In genomic region chr20:62407221-62407992, GRCh38 we compare ENCODE assay signal across 1 cellular context.
A peak's percentile ranks its signal among the peaks of the same experiment; 100 is the strongest.
TF ChIP-seq lines count a peak whose summit lies in the region.

A gene with protein sequence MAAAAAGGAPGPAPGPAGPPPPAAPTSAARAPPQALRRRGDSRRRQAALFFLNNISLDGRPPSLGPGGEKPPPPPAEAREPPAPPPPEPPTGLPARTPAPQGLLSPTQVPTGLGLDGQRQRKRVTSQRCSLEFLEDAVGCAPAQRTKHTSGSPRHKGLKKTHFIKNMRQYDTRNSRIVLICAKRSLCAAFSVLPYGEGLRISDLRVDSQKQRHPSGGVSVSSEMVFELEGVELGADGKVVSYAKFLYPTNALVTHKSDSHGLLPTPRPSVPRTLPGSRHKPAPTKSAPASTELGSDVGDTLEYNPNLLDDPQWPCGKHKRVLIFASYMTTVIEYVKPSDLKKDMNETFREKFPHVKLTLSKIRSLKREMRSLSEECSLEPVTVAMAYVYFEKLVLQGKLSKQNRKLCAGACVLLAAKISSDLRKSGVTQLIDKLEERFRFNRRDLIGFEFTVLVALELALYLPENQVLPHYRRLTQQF (minus strand): TSS chr20:62407285. CDS start chr20:62407276, 9 bp downstream.

TF ChIP-seq in HepG2, 621 proteins besides CTCF, POLR2A, EP300 and RAD21 (continued from another document and continues in another):
- TF ChIP-seq, protein P1, sequence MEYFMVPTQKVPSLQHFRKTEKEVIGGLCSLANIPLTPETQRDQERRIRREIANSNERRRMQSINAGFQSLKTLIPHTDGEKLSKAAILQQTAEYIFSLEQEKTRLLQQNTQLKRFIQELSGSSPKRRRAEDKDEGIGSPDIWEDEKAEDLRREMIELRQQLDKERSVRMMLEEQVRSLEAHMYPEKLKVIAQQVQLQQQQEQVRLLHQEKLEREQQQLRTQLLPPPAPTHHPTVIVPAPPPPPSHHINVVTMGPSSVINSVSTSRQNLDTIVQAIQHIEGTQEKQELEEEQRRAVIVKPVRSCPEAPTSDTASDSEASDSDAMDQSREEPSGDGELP (IDR thresholded peaks at IDR 0.05; ENCODE audit: borderline replicate concordance, low read depth): peak; percentile 21; the same call in 1 of the 2 replicates
- TF ChIP-seq, protein P2, sequence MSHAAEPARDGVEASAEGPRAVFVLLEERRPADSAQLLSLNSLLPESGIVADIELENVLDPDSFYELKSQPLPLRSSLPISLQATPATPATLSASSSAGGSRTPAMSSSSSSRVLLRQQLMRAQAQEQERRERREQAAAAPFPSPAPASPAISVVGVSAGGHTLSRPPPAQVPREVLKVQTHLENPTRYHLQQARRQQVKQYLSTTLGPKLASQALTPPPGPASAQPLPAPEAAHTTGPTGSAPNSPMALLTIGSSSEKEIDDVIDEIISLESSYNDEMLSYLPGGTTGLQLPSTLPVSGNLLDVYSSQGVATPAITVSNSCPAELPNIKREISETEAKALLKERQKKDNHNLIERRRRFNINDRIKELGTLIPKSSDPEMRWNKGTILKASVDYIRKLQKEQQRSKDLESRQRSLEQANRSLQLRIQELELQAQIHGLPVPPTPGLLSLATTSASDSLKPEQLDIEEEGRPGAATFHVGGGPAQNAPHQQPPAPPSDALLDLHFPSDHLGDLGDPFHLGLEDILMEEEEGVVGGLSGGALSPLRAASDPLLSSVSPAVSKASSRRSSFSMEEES (CRISPR knock-in tag; IDR thresholded peaks at IDR 0.05): peak; percentile 56; the same call in 1 of the 2 replicates
- TF ChIP-seq, protein P3, sequence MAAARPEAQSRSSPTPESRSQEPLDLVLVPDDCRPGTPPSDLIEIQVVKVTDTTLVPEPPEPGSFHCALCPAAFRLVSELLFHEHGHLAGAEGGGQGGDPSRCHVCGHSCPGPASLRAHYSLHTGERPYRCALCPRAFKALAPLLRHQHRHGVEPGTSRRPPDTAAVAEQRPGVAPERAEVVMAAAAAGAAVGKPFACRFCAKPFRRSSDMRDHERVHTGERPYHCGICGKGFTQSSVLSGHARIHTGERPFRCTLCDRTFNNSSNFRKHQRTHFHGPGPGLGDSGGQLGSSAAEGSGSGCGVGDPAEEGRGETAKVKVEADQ (CRISPR knock-in tag; IDR thresholded peaks at IDR 0.05; ENCODE audit: borderline replicate concordance): no peak
- TF ChIP-seq EED (CRISPR knock-in tag; IDR thresholded peaks at IDR 0.05) (peak; percentile 89), ZNF775 (CRISPR knock-in tag; IDR thresholded peaks at IDR 0.05; ENCODE audit: borderline replicate concordance) (0 out of 2 replicates have a peak, but pooled peaks have one; percentile 81), ESRRA (CRISPR knock-in tag; IDR thresholded peaks at IDR 0.05; ENCODE audit: low read depth) (peak; percentile 91), MAF1 (CRISPR knock-in tag; IDR thresholded peaks at IDR 0.05; ENCODE audit: borderline replicate concordance) (peak; percentile 97), ZNF530 (CRISPR knock-in tag; IDR thresholded peaks at IDR 0.05; ENCODE audit: low read depth) (no peak), ZNF3 (CRISPR knock-in tag; IDR thresholded peaks at IDR 0.05) (no peak; the same call in 1 of the 2 replicates), ZNF703 (CRISPR knock-in tag; IDR thresholded peaks at IDR 0.05; ENCODE audit: borderline replicate concordance) (no peak), GATA4 (IDR thresholded peaks at IDR 0.05; ENCODE audit: borderline replicate concordance, low read depth) (no peak), PCBP1 (IDR thresholded peaks at IDR 0.05; ENCODE audit: borderline replicate concordance, low read depth, low read length) (0 out of 2 replicates have a peak, but pooled peaks have one; percentile 24), MXD3 (CRISPR knock-in tag; IDR thresholded peaks at IDR 0.05) (peak; percentile 91), AFF4 (CRISPR knock-in tag; IDR thresholded peaks at IDR 0.05) (no peak), BHLHE40 (IDR thresholded peaks at IDR 0.05; ENCODE audit: low read length) (peak; percentile 59; the same call in 1 of the 2 replicates), ZNF329 (CRISPR knock-in tag; IDR thresholded peaks at IDR 0.05; ENCODE audit: low read depth) (0 out of 2 replicates have a peak, but pooled peaks have one; percentile 44), THYN1 (CRISPR knock-in tag; IDR thresholded peaks at IDR 0.05; ENCODE audit: borderline replicate concordance, low read depth) (no peak), NRL (CRISPR knock-in tag; IDR thresholded peaks at IDR 0.05; ENCODE audit: borderline replicate concordance) (peak; percentile 88), ZNF12 (CRISPR knock-in tag; IDR thresholded peaks at IDR 0.05) (peak; percentile 54; the same call in 1 of the 2 replicates), KLF11 (CRISPR knock-in tag; IDR thresholded peaks at IDR 0.05) (peak; percentile 66; the same call in 1 of the 2 replicates), GTF3A (CRISPR knock-in tag; conservative IDR thresholded peaks at IDR 0.05) (peak; percentile 100), SATB2 (CRISPR knock-in tag; IDR thresholded peaks at IDR 0.05) (peak; percentile 89), HNRNPLL (IDR thresholded peaks at IDR 0.05; ENCODE audit: low read depth, low read length, poor library complexity, severe bottlenecking) (no peak), TAF15 (IDR thresholded peaks at IDR 0.05; ENCODE audit: low read depth, low read length, poor library complexity, severe bottlenecking) (peak; percentile 80), SP4 (CRISPR knock-in tag; IDR thresholded peaks at IDR 0.05) (peak; percentile 84), ZBTB2 (CRISPR knock-in tag; IDR thresholded peaks at IDR 0.05; ENCODE audit: low read depth) (peak; percentile 54; the same call in 1 of the 2 replicates), ZBTB44 (CRISPR knock-in tag; IDR thresholded peaks at IDR 0.05) (no peak; the same call in 1 of the 2 replicates), CAMTA2 (CRISPR knock-in tag; IDR thresholded peaks at IDR 0.05; ENCODE audit: borderline replicate concordance) (peak; percentile 94; the same call in 1 of the 2 replicates), ZNF776 (CRISPR knock-in tag; IDR thresholded peaks at IDR 0.05) (peak; percentile 79; the same call in 1 of the 2 replicates), KDM1A (CRISPR knock-in tag; IDR thresholded peaks at IDR 0.05) (peak; percentile 94), ZBTB7B (CRISPR knock-in tag; IDR thresholded peaks at IDR 0.05) (peak; percentile 87; the same call in 1 of the 2 replicates), ZNF616 (CRISPR knock-in tag; IDR thresholded peaks at IDR 0.05; ENCODE audit: low read depth) (peak; percentile 41; the same call in 1 of the 2 replicates), MYPOP (CRISPR knock-in tag; IDR thresholded peaks at IDR 0.05) (no peak; the same call in 1 of the 2 replicates)
- TF ChIP-seq, protein P4, sequence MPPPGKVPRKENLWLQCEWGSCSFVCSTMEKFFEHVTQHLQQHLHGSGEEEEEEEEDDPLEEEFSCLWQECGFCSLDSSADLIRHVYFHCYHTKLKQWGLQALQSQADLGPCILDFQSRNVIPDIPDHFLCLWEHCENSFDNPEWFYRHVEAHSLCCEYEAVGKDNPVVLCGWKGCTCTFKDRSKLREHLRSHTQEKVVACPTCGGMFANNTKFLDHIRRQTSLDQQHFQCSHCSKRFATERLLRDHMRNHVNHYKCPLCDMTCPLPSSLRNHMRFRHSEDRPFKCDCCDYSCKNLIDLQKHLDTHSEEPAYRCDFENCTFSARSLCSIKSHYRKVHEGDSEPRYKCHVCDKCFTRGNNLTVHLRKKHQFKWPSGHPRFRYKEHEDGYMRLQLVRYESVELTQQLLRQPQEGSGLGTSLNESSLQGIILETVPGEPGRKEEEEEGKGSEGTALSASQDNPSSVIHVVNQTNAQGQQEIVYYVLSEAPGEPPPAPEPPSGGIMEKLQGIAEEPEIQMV (CRISPR knock-in tag; IDR thresholded peaks at IDR 0.05; ENCODE audit: low read depth): peak; percentile 76
- TF ChIP-seq, protein P5, sequence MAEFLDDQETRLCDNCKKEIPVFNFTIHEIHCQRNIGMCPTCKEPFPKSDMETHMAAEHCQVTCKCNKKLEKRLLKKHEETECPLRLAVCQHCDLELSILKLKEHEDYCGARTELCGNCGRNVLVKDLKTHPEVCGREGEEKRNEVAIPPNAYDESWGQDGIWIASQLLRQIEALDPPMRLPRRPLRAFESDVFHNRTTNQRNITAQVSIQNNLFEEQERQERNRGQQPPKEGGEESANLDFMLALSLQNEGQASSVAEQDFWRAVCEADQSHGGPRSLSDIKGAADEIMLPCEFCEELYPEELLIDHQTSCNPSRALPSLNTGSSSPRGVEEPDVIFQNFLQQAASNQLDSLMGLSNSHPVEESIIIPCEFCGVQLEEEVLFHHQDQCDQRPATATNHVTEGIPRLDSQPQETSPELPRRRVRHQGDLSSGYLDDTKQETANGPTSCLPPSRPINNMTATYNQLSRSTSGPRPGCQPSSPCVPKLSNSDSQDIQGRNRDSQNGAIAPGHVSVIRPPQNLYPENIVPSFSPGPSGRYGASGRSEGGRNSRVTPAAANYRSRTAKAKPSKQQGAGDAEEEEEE (CRISPR knock-in tag; IDR thresholded peaks at IDR 0.05; ENCODE audit: borderline replicate concordance): no peak
- TF ChIP-seq, protein P6, sequence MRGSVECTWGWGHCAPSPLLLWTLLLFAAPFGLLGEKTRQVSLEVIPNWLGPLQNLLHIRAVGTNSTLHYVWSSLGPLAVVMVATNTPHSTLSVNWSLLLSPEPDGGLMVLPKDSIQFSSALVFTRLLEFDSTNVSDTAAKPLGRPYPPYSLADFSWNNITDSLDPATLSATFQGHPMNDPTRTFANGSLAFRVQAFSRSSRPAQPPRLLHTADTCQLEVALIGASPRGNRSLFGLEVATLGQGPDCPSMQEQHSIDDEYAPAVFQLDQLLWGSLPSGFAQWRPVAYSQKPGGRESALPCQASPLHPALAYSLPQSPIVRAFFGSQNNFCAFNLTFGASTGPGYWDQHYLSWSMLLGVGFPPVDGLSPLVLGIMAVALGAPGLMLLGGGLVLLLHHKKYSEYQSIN (CRISPR knock-in tag; IDR thresholded peaks at IDR 0.05; ENCODE audit: borderline replicate concordance): no peak
- TF ChIP-seq, protein P7, sequence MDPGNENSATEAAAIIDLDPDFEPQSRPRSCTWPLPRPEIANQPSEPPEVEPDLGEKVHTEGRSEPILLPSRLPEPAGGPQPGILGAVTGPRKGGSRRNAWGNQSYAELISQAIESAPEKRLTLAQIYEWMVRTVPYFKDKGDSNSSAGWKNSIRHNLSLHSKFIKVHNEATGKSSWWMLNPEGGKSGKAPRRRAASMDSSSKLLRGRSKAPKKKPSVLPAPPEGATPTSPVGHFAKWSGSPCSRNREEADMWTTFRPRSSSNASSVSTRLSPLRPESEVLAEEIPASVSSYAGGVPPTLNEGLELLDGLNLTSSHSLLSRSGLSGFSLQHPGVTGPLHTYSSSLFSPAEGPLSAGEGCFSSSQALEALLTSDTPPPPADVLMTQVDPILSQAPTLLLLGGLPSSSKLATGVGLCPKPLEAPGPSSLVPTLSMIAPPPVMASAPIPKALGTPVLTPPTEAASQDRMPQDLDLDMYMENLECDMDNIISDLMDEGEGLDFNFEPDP (CRISPR knock-in tag; conservative IDR thresholded peaks at IDR 0.05): no peak
